In genomic region chr19:41575998-41576397, GRCh38 we compare ENCODE assay signal across 1 cellular context.
TF ChIP-seq lines count a peak whose summit lies in the region.

CEACAM21 (plus strand) TSS chr19:41576166; CDS start chr19:41576275, 109 bp downstream.

TF ChIP-seq in GM23338, 12 proteins besides CTCF, POLR2A, EP300 and RAD21 (continued from another document):
- no peak for TF ChIP-seq ZNF462 (CRISPR knock-in tag; IDR thresholded peaks at IDR 0.05)
